In the genomic region with DNA sequence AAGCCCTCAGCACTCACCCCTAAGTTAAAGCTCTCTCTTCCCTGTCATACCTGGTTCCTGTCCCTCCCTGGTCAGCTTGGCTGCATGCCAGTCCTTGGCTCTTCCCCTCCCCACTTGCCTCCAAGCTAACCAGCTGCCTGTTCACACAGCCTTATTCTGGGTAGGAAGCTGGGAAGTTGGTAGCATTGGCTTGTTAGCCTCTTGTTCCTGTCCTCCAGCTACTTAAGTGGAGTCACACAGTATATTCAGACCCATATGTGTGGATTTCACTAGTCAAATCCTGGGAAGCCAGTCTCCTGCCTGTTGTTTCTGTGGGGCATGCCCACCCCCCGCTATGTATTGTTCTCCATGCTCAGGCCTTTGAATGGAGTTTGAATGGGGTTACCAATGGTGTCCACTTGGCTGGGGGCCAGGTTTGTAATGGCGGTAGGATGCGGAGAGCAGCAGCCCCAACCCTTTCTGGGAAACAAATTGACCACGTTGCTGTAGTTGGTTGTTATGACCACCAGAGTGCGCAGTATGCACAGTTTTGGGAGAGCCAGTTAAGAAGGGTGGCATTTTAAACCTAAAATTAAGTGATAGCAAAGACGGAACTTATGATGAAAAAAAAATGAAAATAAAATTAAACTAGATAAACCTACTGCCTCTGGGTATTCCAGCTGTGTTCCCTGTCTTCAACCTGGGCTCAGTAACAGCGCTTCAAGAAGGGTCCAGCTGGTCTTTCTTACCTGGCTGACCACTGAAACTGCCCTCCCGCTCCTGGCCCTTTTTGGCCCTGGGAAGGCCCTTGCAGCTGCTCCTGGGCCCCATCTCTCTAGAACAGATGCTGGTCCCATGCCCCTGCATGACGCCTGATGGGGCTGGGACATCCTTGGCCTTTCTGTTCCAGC, we compare ENCODE assay signal across 1 cellular context.
TF ChIP-seq lines count a peak whose summit lies in the region.

No MANE protein-coding gene starts in this region.

TF ChIP-seq in HepG2, 621 proteins besides CTCF, POLR2A, EP300 and RAD21 (continued from another document and continues in another):
- TF ChIP-seq, protein P1, sequence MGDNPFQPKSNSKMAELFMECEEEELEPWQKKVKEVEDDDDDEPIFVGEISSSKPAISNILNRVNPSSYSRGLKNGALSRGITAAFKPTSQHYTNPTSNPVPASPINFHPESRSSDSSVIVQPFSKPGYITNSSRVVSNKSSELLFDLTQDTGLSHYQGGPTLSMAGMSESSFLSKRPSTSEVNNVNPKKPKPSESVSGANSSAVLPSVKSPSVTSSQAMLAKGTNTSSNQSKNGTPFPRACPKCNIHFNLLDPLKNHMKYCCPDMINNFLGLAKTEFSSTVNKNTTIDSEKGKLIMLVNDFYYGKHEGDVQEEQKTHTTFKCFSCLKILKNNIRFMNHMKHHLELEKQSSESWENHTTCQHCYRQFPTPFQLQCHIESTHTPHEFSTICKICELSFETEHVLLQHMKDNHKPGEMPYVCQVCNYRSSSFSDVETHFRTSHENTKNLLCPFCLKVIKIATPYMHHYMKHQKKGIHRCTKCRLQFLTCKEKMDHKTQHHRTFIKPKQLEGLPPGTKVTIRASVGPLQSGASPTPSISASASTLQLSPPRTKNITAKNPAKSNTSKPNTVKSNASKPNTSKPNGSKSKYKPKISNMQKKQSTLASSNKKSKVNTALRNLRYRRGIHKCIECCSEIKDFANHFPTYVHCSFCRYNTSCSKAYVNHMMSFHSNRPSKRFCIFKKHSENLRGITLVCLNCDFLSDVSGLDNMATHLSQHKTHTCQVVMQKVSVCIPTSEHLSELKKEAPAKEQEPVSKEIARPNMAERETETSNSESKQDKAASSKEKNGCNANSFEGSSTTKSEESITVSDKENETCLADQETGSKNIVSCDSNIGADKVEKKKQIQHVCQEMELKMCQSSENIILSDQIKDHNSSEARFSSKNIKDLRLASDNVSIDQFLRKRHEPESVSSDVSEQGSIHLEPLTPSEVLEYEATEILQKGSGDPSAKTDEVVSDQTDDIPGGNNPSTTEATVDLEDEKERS (CRISPR knock-in tag; IDR thresholded peaks at IDR 0.05), result no peak
- TF ChIP-seq CEBPG (CRISPR knock-in tag; IDR thresholded peaks at IDR 0.05) (no peak), ZNF501 (CRISPR knock-in tag; IDR thresholded peaks at IDR 0.05) (0 out of 2 replicates have a peak, but pooled peaks have one; percentile 59), ZNF12 (CRISPR knock-in tag; IDR thresholded peaks at IDR 0.05) (no peak), ATF4 (CRISPR knock-in tag; IDR thresholded peaks at IDR 0.05) (no peak), BCL6 (CRISPR knock-in tag; IDR thresholded peaks at IDR 0.05) (0 out of 2 replicates have a peak, but pooled peaks have one; percentile 12), XRCC5 (optimal IDR thresholded peaks at IDR 0.05; ENCODE audit: low read length) (peak; percentile 56), ZFP37 (CRISPR knock-in tag; IDR thresholded peaks at IDR 0.05; ENCODE audit: borderline replicate concordance) (no peak), YY1 (IDR thresholded peaks at IDR 0.05; ENCODE audit: insufficient read depth, insufficient replicate concordance, low read depth, low read length) (peak; percentile 68), HINFP (CRISPR knock-in tag; IDR thresholded peaks at IDR 0.05; ENCODE audit: low read depth) (no peak), THRA (CRISPR knock-in tag; IDR thresholded peaks at IDR 0.05; ENCODE audit: borderline replicate concordance) (no peak; the same call in 1 of the 2 replicates), ZNF709 (CRISPR knock-in tag; IDR thresholded peaks at IDR 0.05) (no peak), ZNF549 (CRISPR knock-in tag; IDR thresholded peaks at IDR 0.05) (no peak), THAP11 (CRISPR knock-in tag; IDR thresholded peaks at IDR 0.05) (peak; percentile 32; the same call in 1 of the 2 replicates), GABPA (IDR thresholded peaks at IDR 0.05; ENCODE audit: low read depth, low read length) (no peak), GABPA (CRISPR knock-in tag; IDR thresholded peaks at IDR 0.05; ENCODE audit: low read depth) (no peak), DDIT3 (CRISPR knock-in tag; IDR thresholded peaks at IDR 0.05) (no peak), SOX5 (CRISPR knock-in tag; IDR thresholded peaks at IDR 0.05; ENCODE audit: borderline replicate concordance) (0 out of 2 replicates have a peak, but pooled peaks have one; percentile 26), ZNF30 (CRISPR knock-in tag; IDR thresholded peaks at IDR 0.05) (no peak), KDM6A (CRISPR knock-in tag; IDR thresholded peaks at IDR 0.05; ENCODE audit: low read depth) (no peak), HNRNPL (IDR thresholded peaks at IDR 0.05; ENCODE audit: low read depth, low read length) (no peak), SMC3 (IDR thresholded peaks at IDR 0.05; ENCODE audit: low read length) (peak; percentile 83), THAP7 (CRISPR knock-in tag; IDR thresholded peaks at IDR 0.05) (no peak), ZNF574 (CRISPR knock-in tag; IDR thresholded peaks at IDR 0.05) (no peak), MXD4 (CRISPR knock-in tag; IDR thresholded peaks at IDR 0.05) (no peak), ZNF274 (CRISPR knock-in tag; IDR thresholded peaks at IDR 0.05) (no peak), ZNF550 (CRISPR knock-in tag; IDR thresholded peaks at IDR 0.05; ENCODE audit: borderline replicate concordance) (no peak), TSC22D2 (CRISPR knock-in tag; IDR thresholded peaks at IDR 0.05; ENCODE audit: borderline replicate concordance) (peak; percentile 63; the same call in 1 of the 2 replicates), PATZ1 (CRISPR knock-in tag; IDR thresholded peaks at IDR 0.05) (no peak; the same call in 1 of the 2 replicates), ETV5 (CRISPR knock-in tag; IDR thresholded peaks at IDR 0.05; ENCODE audit: borderline replicate concordance) (no peak), ZNF883 (CRISPR knock-in tag; IDR thresholded peaks at IDR 0.05; ENCODE audit: not compliant biosample characterization) (no peak), MTA1 (CRISPR knock-in tag; IDR thresholded peaks at IDR 0.05; ENCODE audit: borderline replicate concordance) (no peak)
- TF ChIP-seq, protein P2, sequence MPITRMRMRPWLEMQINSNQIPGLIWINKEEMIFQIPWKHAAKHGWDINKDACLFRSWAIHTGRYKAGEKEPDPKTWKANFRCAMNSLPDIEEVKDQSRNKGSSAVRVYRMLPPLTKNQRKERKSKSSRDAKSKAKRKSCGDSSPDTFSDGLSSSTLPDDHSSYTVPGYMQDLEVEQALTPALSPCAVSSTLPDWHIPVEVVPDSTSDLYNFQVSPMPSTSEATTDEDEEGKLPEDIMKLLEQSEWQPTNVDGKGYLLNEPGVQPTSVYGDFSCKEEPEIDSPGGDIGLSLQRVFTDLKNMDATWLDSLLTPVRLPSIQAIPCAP (CRISPR knock-in tag; IDR thresholded peaks at IDR 0.05; ENCODE audit: low read depth), result no peak
- TF ChIP-seq, protein P3, sequence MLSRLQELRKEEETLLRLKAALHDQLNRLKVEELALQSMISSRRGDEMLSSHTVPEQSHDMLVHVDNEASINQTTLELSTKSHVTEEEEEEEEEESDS (CRISPR knock-in tag; IDR thresholded peaks at IDR 0.05; ENCODE audit: borderline replicate concordance), result no peak
- TF ChIP-seq, protein P4, sequence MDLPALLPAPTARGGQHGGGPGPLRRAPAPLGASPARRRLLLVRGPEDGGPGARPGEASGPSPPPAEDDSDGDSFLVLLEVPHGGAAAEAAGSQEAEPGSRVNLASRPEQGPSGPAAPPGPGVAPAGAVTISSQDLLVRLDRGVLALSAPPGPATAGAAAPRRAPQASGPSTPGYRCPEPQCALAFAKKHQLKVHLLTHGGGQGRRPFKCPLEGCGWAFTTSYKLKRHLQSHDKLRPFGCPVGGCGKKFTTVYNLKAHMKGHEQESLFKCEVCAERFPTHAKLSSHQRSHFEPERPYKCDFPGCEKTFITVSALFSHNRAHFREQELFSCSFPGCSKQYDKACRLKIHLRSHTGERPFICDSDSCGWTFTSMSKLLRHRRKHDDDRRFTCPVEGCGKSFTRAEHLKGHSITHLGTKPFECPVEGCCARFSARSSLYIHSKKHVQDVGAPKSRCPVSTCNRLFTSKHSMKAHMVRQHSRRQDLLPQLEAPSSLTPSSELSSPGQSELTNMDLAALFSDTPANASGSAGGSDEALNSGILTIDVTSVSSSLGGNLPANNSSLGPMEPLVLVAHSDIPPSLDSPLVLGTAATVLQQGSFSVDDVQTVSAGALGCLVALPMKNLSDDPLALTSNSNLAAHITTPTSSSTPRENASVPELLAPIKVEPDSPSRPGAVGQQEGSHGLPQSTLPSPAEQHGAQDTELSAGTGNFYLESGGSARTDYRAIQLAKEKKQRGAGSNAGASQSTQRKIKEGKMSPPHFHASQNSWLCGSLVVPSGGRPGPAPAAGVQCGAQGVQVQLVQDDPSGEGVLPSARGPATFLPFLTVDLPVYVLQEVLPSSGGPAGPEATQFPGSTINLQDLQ (CRISPR knock-in tag; IDR thresholded peaks at IDR 0.05), result no peak
- TF ChIP-seq, protein P5, sequence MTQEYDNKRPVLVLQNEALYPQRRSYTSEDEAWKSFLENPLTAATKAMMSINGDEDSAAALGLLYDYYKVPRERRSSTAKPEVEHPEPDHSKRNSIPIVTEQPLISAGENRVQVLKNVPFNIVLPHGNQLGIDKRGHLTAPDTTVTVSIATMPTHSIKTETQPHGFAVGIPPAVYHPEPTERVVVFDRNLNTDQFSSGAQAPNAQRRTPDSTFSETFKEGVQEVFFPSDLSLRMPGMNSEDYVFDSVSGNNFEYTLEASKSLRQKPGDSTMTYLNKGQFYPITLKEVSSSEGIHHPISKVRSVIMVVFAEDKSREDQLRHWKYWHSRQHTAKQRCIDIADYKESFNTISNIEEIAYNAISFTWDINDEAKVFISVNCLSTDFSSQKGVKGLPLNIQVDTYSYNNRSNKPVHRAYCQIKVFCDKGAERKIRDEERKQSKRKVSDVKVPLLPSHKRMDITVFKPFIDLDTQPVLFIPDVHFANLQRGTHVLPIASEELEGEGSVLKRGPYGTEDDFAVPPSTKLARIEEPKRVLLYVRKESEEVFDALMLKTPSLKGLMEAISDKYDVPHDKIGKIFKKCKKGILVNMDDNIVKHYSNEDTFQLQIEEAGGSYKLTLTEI (CRISPR knock-in tag; conservative IDR thresholded peaks at IDR 0.05), result no peak
